Comparison of ENCODE assay signal across 22 cellular contexts in the genomic region with DNA sequence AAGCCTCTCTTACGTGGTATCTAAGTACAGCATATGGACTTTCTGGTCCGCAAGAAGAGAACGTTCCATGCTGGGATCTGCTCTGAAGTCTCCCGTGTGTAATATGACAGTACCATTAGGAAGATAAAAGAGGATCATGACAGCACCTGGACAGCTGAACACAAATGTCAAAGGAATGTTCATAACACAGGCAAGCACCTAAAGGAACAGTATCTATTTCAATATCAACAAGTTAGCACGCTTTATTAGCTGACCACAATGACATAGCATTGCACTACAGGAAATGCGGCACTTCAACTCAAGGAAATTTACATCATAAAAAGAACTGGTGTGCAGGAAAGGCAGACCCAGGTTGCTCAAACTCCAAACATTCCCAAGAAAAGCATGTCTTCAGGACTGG. TPM values are rescaled to one million over a fixed set of nuclear protein-coding genes. Genes with fewer than 3 reads are reported as not detected.
DNase-seq lines count a peak whose midpoint lies in the region; ATAC-seq and TF ChIP-seq lines count a peak whose summit lies in the region.
"Had no signal": no experiment of that assay in that cellular context is flagged by ENCODE, and none has a peak within 500 bp of the region (broad histone marks: within the 10 kb centered on the region; RNA-seq: fewer than 3 reads in every experiment).

No MANE protein-coding gene starts in this region.

- H3K9me3 ChIP-seq in H9 (ENCODE audit: control insufficient read depth, low read depth, low read length) (no peaks in the 10 kb centered on the region), mesenchymal stem cell (ENCODE audit: control insufficient read depth, low read length) (no peaks in the 10 kb centered on the region)
- H3K9me3 ChIP-seq: heart left ventricle, left lung, SK-N-SH had no signal

- ATAC-seq in GM18873 (IDR thresholded peaks at IDR 0.05; ENCODE audit: low FRiP score, unreplicated experiment) = no peak
- ATAC-seq: effector memory CD8-positive, alpha-beta T cell; heart left ventricle; left lung; stimulated activated naive B cell treated with anti-CD40 and anti-IgM and Interleukin-4, amounts not matched to agents 10 μg/mL and 1 μg/mL and 100 μg/mL, for 72 hours had no signal

- no peak overlapping the region for H3K4me3 ChIP-seq in mesenchymal stem cell (ENCODE audit: insufficient read depth in 1 of 2, low read depth in 1 of 2, low read length in 2 of 2)
- H3K4me3 ChIP-seq: heart left ventricle, left lung had no signal

- peaks cover 7 to 8% of the 10 kb centered on the region in 2 experiments; a peak in 2 of 4 replicates for H3K4me1 Mint-ChIP-seq in H9

- H3K4ac ChIP-seq in H9 (ENCODE audit: low read depth, low read length) (no peak overlapping the region), mesenchymal stem cell (ENCODE audit: low read depth in 1 of 2, low read length in 2 of 2) (no peak overlapping the region)

- H3K9me3 Mint-ChIP-seq in H9 = no peaks in the 10 kb centered on the region
- H3K9me3 Mint-ChIP-seq: activated naive CD8-positive, alpha-beta T cell treated with anti-CD3 and anti-CD28 coated beads for 36 hours; CD4-positive, alpha-beta T cell; effector memory CD8-positive, alpha-beta T cell; IgD-negative memory B cell; immature natural killer cell; nephron progenitor cell; stimulated activated naive B cell treated with anti-CD40 and anti-IgM and Interleukin-4, amounts not matched to agents 10 μg/mL and 1 μg/mL and 100 μg/mL, for 72 hours had no signal

- H2BK20ac ChIP-seq in H9 (ENCODE audit: low read depth, low read length, poor library complexity, severe bottlenecking) = no peak overlapping the region

- H3K36me3 Mint-ChIP-seq in H9 (ENCODE audit: insufficient read depth in 1 of 3, low read depth in 3 of 3) = peaks cover 0 to 31% (median 22%) of the 10 kb centered on the region in 3 experiments; a peak in 5 of 7 replicates

- no peak overlapping the region for H4K91ac ChIP-seq in H9 (ENCODE audit: insufficient read length, low read depth, low read length)
- H4K91ac ChIP-seq in mesenchymal stem cell (ENCODE audit: low read length) = no peak overlapping the region

- H3K4me2 ChIP-seq in H9 (ENCODE audit: insufficient read depth, insufficient read length, low read length) (no peak overlapping the region), mesenchymal stem cell (ENCODE audit: low read length, poor library complexity, severe bottlenecking) (no peak overlapping the region)
- H3K4me2 ChIP-seq: SK-N-SH had no signal

- H2AK5ac ChIP-seq in H9 (ENCODE audit: insufficient read length, low read length) = no peak overlapping the region
- H2AK5ac ChIP-seq in mesenchymal stem cell (ENCODE audit: low read length, severe bottlenecking) = no peak overlapping the region

- H3K56ac ChIP-seq in H9 (ENCODE audit: insufficient read length, low read depth, low read length) = no peak overlapping the region

- H3K27ac Mint-ChIP-seq in H9 = peak overlapping the region in 2 of 3 experiments; percentile 9 to 52; a peak in 2 of 7 replicates
- H3K27ac Mint-ChIP-seq: activated naive CD8-positive, alpha-beta T cell treated with anti-CD3 and anti-CD28 coated beads for 36 hours; CD4-positive, alpha-beta T cell; effector memory CD8-positive, alpha-beta T cell; IgD-negative memory B cell; immature natural killer cell; nephron progenitor cell; progenitor cell of endocrine pancreas; stimulated activated naive B cell treated with anti-CD40 and anti-IgM and Interleukin-4, amounts not matched to agents 10 μg/mL and 1 μg/mL and 100 μg/mL, for 72 hours had no signal

- H3K27me3 ChIP-seq in H9 (ENCODE audit: insufficient read depth, low read length) = no peaks in the 10 kb centered on the region
- no peaks in the 10 kb centered on the region for H3K27me3 ChIP-seq in mesenchymal stem cell (ENCODE audit: control insufficient read depth in 1 of 2, insufficient read depth in 1 of 2, low read length in 2 of 2)
- H3K27me3 ChIP-seq: heart left ventricle, left lung had no signal

- H3K23ac ChIP-seq in H9 (ENCODE audit: insufficient read length, low read depth, low read length) = no peak overlapping the region
- no peak overlapping the region for H3K23ac ChIP-seq in mesenchymal stem cell (ENCODE audit: low read length in 2 of 2)

- H3K36me3 ChIP-seq in mesenchymal stem cell (ENCODE audit: control insufficient read depth in 1 of 2, insufficient read depth in 2 of 2, low read depth in 1 of 2, low read length in 2 of 2) = peaks cover 0 to 4% of the 10 kb centered on the region in 2 experiments

- H2BK12ac ChIP-seq in H9 (ENCODE audit: insufficient read length, low read depth, low read length) (no peak overlapping the region), mesenchymal stem cell (ENCODE audit: low read length in 2 of 2) (no peak overlapping the region)

- no peak for TF ChIP-seq CTCF in H9 (conservative IDR thresholded peaks at IDR 0.05)

- no peaks in the 10 kb centered on the region for H3K4me1 ChIP-seq in H9 (ENCODE audit: insufficient read depth, low read length)
- H3K4me1 ChIP-seq in mesenchymal stem cell (ENCODE audit: control insufficient read depth, insufficient read depth, low read depth, low read length) = no peaks in the 10 kb centered on the region

- H3K4me3 Mint-ChIP-seq in H9 = no peak overlapping the region
- H3K4me3 Mint-ChIP-seq: activated naive CD8-positive, alpha-beta T cell treated with anti-CD3 and anti-CD28 coated beads for 36 hours; CD4-positive, alpha-beta T cell; effector memory CD8-positive, alpha-beta T cell; IgD-negative memory B cell; immature natural killer cell; nephron progenitor cell; stimulated activated naive B cell treated with anti-CD40 and anti-IgM and Interleukin-4, amounts not matched to agents 10 μg/mL and 1 μg/mL and 100 μg/mL, for 72 hours had no signal

- no peak overlapping the region for H3T11ph ChIP-seq in H9 (ENCODE audit: low read length)

- intact Hi-C loops in posterior vena cava (cut with DNase I) = no loop called here

- H2BK5ac ChIP-seq in H9 (ENCODE audit: insufficient read length, low read length) = no peak overlapping the region
- H2BK5ac ChIP-seq in mesenchymal stem cell (ENCODE audit: low read depth, low read length, poor library complexity, severe bottlenecking) = no peak overlapping the region

- WGBS in H9 (ENCODE audit: extremely low coverage, insufficient read length, low lambda C conversion rate) = no CpG with 5 or more reads among the region's 6 CpGs
- WGBS in mesenchymal stem cell = 90% methylated on average over 6 of the region's 6 CpGs

- H2BK120ac ChIP-seq in H9 (ENCODE audit: low read depth, low read length, poor library complexity, severe bottlenecking) (no peak overlapping the region), mesenchymal stem cell (ENCODE audit: low read depth, low read length) (no peak overlapping the region)

- no peaks in the 10 kb centered on the region for H3K23me2 ChIP-seq in H9 (ENCODE audit: insufficient read length, low read depth, low read length, poor library complexity, severe bottlenecking)

- H3K14ac ChIP-seq in H9 (ENCODE audit: insufficient read depth, low read length) (no peak overlapping the region), mesenchymal stem cell (ENCODE audit: low read length in 2 of 2) (no peak overlapping the region)

- H3K18ac ChIP-seq in H9 (ENCODE audit: insufficient read length, low read depth, low read length) = no peak overlapping the region
- no peak overlapping the region for H3K18ac ChIP-seq in mesenchymal stem cell (ENCODE audit: low read depth in 1 of 2, low read length in 2 of 2)

- H2AFZ ChIP-seq in H9 (ENCODE audit: low read length) = no peak overlapping the region
- no peak overlapping the region for H2AFZ ChIP-seq in mesenchymal stem cell (ENCODE audit: low read depth, low read length)

- peak; percentile 60 for DNase-seq in DMS153 (lab: John Stamatoyannopoulos, UW)
- DNase-seq in H9 = no peak
- peak; percentile 12 for DNase-seq in SW480 (ENCODE audit: low spot score)
- peak; percentile 44 for DNase-seq in epithelial cell of prostate (ENCODE audit: low read depth, low spot score)
- no peak for DNase-seq in mesenchymal stem cell
- no peak for DNase-seq in activated T-cell treated with anti-CD3 and anti-CD28 coated beads, Interleukin-2, amount 50 U/mL, for 48 hours
- DNase-seq in posterior vena cava (ENCODE audit: low spot score) = no peak
- DNase-seq: activated naive CD8-positive, alpha-beta T cell treated with anti-CD3 and anti-CD28 coated beads for 36 hours; CD4-positive, alpha-beta T cell; effector memory CD8-positive, alpha-beta T cell; heart left ventricle; immature natural killer cell; left lung; midbrain; NCI-H146; nephron progenitor cell; SK-N-SH; stimulated activated CD4-positive, alpha-beta T cell treated with anti-CD3 and anti-CD28 coated beads, Interleukin-1b, Interleukin-23, amount 100 ng/mL, for 48 hours; stimulated activated naive B cell treated with anti-CD40 and anti-IgM and Interleukin-4, amounts not matched to agents 10 μg/mL and 1 μg/mL and 100 μg/mL, for 72 hours had no signal

- H4K5ac ChIP-seq in H9 (ENCODE audit: insufficient read length, low read depth, low read length) = no peak overlapping the region

- H3K27me3 Mint-ChIP-seq in H9 (ENCODE audit: low read depth) = no peaks in the 10 kb centered on the region
- H3K27me3 Mint-ChIP-seq: activated naive CD8-positive, alpha-beta T cell treated with anti-CD3 and anti-CD28 coated beads for 36 hours; CD4-positive, alpha-beta T cell; effector memory CD8-positive, alpha-beta T cell; IgD-negative memory B cell; progenitor cell of endocrine pancreas; stimulated activated naive B cell treated with anti-CD40 and anti-IgM and Interleukin-4, amounts not matched to agents 10 μg/mL and 1 μg/mL and 100 μg/mL, for 72 hours had no signal

- H4K8ac ChIP-seq in H9 (replicated peaks; ENCODE audit: insufficient read length, low read depth, low read length) (no peak overlapping the region), mesenchymal stem cell (ENCODE audit: low read length) (no peak overlapping the region)

- H3K27ac ChIP-seq in H9 (ENCODE audit: insufficient read length, low read depth, low read length) = no peak overlapping the region
- H3K27ac ChIP-seq in epithelial cell of prostate = peak overlapping the region; percentile 6
- no peak overlapping the region for H3K27ac ChIP-seq in mesenchymal stem cell (ENCODE audit: low read length, poor library complexity, severe bottlenecking)
- H3K27ac ChIP-seq: heart left ventricle, left lung had no signal

- no peaks in the 10 kb centered on the region for H3K79me2 ChIP-seq in H9 (ENCODE audit: insufficient read depth, low read length)

- H4K20me1 ChIP-seq in H9 (ENCODE audit: control insufficient read depth, insufficient read depth, insufficient read length) = no peaks in the 10 kb centered on the region

- H2BK15ac ChIP-seq in H9 (ENCODE audit: low read depth, low read length) (no peak overlapping the region), mesenchymal stem cell (ENCODE audit: low read depth, poor library complexity, severe bottlenecking) (no peak overlapping the region)

- no peak overlapping the region for H3K9ac ChIP-seq in H9 (ENCODE audit: extremely low read depth, insufficient read length, low read length)
- H3K9ac ChIP-seq in mesenchymal stem cell (ENCODE audit: low read length) = no peak overlapping the region
- H3K9ac ChIP-seq: SK-N-SH had no signal

- H3K79me1 ChIP-seq in H9 (ENCODE audit: insufficient read depth, low read depth, low read length, poor library complexity, severe bottlenecking) = no peaks in the 10 kb centered on the region
- H3K79me1 ChIP-seq in mesenchymal stem cell (replicated peaks; ENCODE audit: low read length, poor library complexity, severe bottlenecking) = no peaks in the 10 kb centered on the region

RNA-seq across cellular contexts. Expression of a gene that starts 9.8 kb away (rescaled TPM):
- 8.8 and 9.9 TPM in 2 replicates for total RNA-seq in H9 (2021)
- 1.9 TPM for polyA plus RNA-seq in mesenchymal stem cell (2013, experiment 1 of 2)
- polyA plus RNA-seq in mesenchymal stem cell (2013, experiment 2 of 2) = 1.9 TPM
- 1 to 10 TPM; 5.0 to 5.5 TPM for total RNA-seq in posterior vena cava

RNA-seq across cellular contexts. Expression of a gene that starts 10.4 kb away (rescaled TPM):
- total RNA-seq in H9 (2021) (30.9 and 31.2 TPM in 2 replicates), posterior vena cava (10 to 100 TPM; 30.9 to 37.5 TPM)
- 5.2 TPM for polyA plus RNA-seq in mesenchymal stem cell (2013, experiment 1 of 2)
- 5.1 TPM for polyA plus RNA-seq in mesenchymal stem cell (2013, experiment 2 of 2)

Comparison
In these comparisons a context has a peak if more than half of its experiments do, and no peak if none do; other contexts are left out.
1. DNase-seq: peak in DMS153 (single experiment), SW480 (single experiment) and epithelial cell of prostate (single experiment); none in H9 (single experiment), mesenchymal stem cell (single experiment), activated T-cell treated with anti-CD3 and anti-CD28 coated beads, Interleukin-2, amount 50 U/mL, for 48 hours (0 of 2) and posterior vena cava (single experiment).